1 cellular context compared by ENCODE assay signal in genomic region chr7:121480566-121481335, GRCh38.
TF ChIP-seq lines count a peak whose summit lies in the region.

No MANE protein-coding gene starts in this region.

TF ChIP-seq in WTC11, 78 proteins besides CTCF, POLR2A, EP300 and RAD21:
- TF ChIP-seq, protein P1, sequence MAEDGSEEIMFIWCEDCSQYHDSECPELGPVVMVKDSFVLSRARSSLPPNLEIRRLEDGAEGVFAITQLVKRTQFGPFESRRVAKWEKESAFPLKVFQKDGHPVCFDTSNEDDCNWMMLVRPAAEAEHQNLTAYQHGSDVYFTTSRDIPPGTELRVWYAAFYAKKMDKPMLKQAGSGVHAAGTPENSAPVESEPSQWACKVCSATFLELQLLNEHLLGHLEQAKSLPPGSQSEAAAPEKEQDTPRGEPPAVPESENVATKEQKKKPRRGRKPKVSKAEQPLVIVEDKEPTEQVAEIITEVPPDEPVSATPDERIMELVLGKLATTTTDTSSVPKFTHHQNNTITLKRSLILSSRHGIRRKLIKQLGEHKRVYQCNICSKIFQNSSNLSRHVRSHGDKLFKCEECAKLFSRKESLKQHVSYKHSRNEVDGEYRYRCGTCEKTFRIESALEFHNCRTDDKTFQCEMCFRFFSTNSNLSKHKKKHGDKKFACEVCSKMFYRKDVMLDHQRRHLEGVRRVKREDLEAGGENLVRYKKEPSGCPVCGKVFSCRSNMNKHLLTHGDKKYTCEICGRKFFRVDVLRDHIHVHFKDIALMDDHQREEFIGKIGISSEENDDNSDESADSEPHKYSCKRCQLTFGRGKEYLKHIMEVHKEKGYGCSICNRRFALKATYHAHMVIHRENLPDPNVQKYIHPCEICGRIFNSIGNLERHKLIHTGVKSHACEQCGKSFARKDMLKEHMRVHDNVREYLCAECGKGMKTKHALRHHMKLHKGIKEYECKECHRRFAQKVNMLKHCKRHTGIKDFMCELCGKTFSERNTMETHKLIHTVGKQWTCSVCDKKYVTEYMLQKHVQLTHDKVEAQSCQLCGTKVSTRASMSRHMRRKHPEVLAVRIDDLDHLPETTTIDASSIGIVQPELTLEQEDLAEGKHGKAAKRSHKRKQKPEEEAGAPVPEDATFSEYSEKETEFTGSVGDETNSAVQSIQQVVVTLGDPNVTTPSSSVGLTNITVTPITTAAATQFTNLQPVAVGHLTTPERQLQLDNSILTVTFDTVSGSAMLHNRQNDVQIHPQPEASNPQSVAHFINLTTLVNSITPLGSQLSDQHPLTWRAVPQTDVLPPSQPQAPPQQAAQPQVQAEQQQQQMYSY (CRISPR knock-in tag; IDR thresholded peaks at IDR 0.05): no peak
- TF ChIP-seq ZNF121 (CRISPR knock-in tag; IDR thresholded peaks at IDR 0.05): no peak
- TF ChIP-seq, protein P2, sequence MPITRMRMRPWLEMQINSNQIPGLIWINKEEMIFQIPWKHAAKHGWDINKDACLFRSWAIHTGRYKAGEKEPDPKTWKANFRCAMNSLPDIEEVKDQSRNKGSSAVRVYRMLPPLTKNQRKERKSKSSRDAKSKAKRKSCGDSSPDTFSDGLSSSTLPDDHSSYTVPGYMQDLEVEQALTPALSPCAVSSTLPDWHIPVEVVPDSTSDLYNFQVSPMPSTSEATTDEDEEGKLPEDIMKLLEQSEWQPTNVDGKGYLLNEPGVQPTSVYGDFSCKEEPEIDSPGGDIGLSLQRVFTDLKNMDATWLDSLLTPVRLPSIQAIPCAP (CRISPR knock-in tag; IDR thresholded peaks at IDR 0.05): no peak
- TF ChIP-seq ZSCAN18 (CRISPR knock-in tag; IDR thresholded peaks at IDR 0.05): no peak
- TF ChIP-seq FOXP4 (CRISPR knock-in tag; IDR thresholded peaks at IDR 0.05): no peak
- TF ChIP-seq, protein P3, sequence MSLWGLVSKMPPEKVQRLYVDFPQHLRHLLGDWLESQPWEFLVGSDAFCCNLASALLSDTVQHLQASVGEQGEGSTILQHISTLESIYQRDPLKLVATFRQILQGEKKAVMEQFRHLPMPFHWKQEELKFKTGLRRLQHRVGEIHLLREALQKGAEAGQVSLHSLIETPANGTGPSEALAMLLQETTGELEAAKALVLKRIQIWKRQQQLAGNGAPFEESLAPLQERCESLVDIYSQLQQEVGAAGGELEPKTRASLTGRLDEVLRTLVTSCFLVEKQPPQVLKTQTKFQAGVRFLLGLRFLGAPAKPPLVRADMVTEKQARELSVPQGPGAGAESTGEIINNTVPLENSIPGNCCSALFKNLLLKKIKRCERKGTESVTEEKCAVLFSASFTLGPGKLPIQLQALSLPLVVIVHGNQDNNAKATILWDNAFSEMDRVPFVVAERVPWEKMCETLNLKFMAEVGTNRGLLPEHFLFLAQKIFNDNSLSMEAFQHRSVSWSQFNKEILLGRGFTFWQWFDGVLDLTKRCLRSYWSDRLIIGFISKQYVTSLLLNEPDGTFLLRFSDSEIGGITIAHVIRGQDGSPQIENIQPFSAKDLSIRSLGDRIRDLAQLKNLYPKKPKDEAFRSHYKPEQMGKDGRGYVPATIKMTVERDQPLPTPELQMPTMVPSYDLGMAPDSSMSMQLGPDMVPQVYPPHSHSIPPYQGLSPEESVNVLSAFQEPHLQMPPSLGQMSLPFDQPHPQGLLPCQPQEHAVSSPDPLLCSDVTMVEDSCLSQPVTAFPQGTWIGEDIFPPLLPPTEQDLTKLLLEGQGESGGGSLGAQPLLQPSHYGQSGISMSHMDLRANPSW (CRISPR knock-in tag; conservative IDR thresholded peaks at IDR 0.05; ENCODE audit: low read depth): no peak
- TF ChIP-seq, protein P4, sequence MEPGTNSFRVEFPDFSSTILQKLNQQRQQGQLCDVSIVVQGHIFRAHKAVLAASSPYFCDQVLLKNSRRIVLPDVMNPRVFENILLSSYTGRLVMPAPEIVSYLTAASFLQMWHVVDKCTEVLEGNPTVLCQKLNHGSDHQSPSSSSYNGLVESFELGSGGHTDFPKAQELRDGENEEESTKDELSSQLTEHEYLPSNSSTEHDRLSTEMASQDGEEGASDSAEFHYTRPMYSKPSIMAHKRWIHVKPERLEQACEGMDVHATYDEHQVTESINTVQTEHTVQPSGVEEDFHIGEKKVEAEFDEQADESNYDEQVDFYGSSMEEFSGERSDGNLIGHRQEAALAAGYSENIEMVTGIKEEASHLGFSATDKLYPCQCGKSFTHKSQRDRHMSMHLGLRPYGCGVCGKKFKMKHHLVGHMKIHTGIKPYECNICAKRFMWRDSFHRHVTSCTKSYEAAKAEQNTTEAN (CRISPR knock-in tag; IDR thresholded peaks at IDR 0.05): no peak
- no peak for TF ChIP-seq PREB (CRISPR knock-in tag; IDR thresholded peaks at IDR 0.05; ENCODE audit: borderline replicate concordance)
- no peak for TF ChIP-seq RORB (CRISPR knock-in tag; IDR thresholded peaks at IDR 0.05)
- TF ChIP-seq, protein P5, sequence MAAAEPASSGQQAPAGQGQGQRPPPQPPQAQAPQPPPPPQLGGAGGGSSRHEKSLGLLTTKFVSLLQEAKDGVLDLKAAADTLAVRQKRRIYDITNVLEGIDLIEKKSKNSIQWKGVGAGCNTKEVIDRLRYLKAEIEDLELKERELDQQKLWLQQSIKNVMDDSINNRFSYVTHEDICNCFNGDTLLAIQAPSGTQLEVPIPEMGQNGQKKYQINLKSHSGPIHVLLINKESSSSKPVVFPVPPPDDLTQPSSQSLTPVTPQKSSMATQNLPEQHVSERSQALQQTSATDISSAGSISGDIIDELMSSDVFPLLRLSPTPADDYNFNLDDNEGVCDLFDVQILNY (CRISPR knock-in tag; IDR thresholded peaks at IDR 0.05): no peak
- no peak for TF ChIP-seq NR1H2 (CRISPR knock-in tag; IDR thresholded peaks at IDR 0.05)
- TF ChIP-seq, protein P6, sequence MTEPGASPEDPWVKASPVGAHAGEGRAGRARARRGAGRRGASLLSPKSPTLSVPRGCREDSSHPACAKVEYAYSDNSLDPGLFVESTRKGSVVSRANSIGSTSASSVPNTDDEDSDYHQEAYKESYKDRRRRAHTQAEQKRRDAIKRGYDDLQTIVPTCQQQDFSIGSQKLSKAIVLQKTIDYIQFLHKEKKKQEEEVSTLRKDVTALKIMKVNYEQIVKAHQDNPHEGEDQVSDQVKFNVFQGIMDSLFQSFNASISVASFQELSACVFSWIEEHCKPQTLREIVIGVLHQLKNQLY (CRISPR knock-in tag; IDR thresholded peaks at IDR 0.05): no peak
- no peak for TF ChIP-seq AR (CRISPR knock-in tag; IDR thresholded peaks at IDR 0.05)
- TF ChIP-seq ETV6 (CRISPR knock-in tag; IDR thresholded peaks at IDR 0.05): no peak
- no peak for TF ChIP-seq GTF2I (CRISPR knock-in tag; conservative IDR thresholded peaks at IDR 0.05)
- no peak for TF ChIP-seq HMGA2 (CRISPR knock-in tag; IDR thresholded peaks at IDR 0.05)
- TF ChIP-seq JAZF1 (CRISPR knock-in tag; IDR thresholded peaks at IDR 0.05): no peak
- TF ChIP-seq CREM (CRISPR knock-in tag; IDR thresholded peaks at IDR 0.05): no peak
- TF ChIP-seq OVOL2 (CRISPR knock-in tag; IDR thresholded peaks at IDR 0.05; ENCODE audit: borderline replicate concordance): no peak
- TF ChIP-seq CREB1 (CRISPR knock-in tag; IDR thresholded peaks at IDR 0.05): no peak
